In genomic region chr9:13035822-13036221, GRCh38 we compare ENCODE assay signal across 28 cellular contexts.
"Had no signal": no experiment of that assay in that cellular context is flagged by ENCODE, and none has a peak within 500 bp of the region (broad histone marks: within the 10 kb centered on the region; RNA-seq: fewer than 3 reads in every experiment).

No MANE protein-coding gene starts in this region.

- H3K36me3 ChIP-seq: brain microvascular endothelial cell, Peyer's patch, WERI-Rb-1 had no signal

- H3K4me3 ChIP-seq: Peyer's patch had no signal

- H3K4me1 ChIP-seq: Peyer's patch had no signal

- DNase-seq: activated CD4-positive, alpha-beta memory T cell treated with anti-CD3 and anti-CD28 coated beads, Interleukin-2, amount 10 ng/mL, durations not matched to agents 7 days and 5 days; activated CD4-positive, alpha-beta T cell treated with anti-CD3 and anti-CD28 coated beads for 1 hour; activated CD4-positive, alpha-beta T cell treated with anti-CD3 and anti-CD28 coated beads for 48 hours; activated CD4-positive, CD25-positive, alpha-beta regulatory T cell; activated CD8-positive, alpha-beta memory T cell treated with anti-CD3 and anti-CD28 coated beads for 24 hours; activated CD8-positive, alpha-beta memory T cell treated with anti-CD3 and anti-CD28 coated beads, Interleukin-2, amount 10 ng/mL, durations not matched to agents 7 days and 5 days; activated CD8-positive, alpha-beta memory T cell treated with anti-CD3 and anti-CD28 coated beads, Interleukin-2, amount 50 U/mL, for 48 hours; activated effector memory CD4-positive, alpha-beta T cell treated with Interleukin-2 at 50 U/mL for 16 hours; activated naive CD4-positive, alpha-beta T cell treated with anti-CD3 and anti-CD28 coated beads, Interleukin-2, amount 10 ng/mL, durations not matched to agents 7 days and 5 days; activated naive CD8-positive, alpha-beta T cell treated with anti-CD3 and anti-CD28 coated beads, Interleukin-2, amount 50 U/mL, for 24 hours; activated T-cell treated with anti-CD3 and anti-CD28 coated beads, Interleukin-2, amount 50 U/mL, for 48 hours; anterior cingulate cortex; brain microvascular endothelial cell; central memory CD4-positive, alpha-beta T cell; Kasumi-1; KG1; NCI-H1092 treated with DMSO at 0.1 percent for 48 hours; NCI-H1417; NCI-H1930; NCI-H2081 treated with DMSO at 0.1 percent for 48 hours; NCI-H226; NCI-H446 treated with DMSO at 0.1 percent for 48 hours; NCI-H524; Peyer's patch; RPMI8226; SIG-M5; T1000; WERI-Rb-1 had no signal

- H3K27me3 ChIP-seq: brain microvascular endothelial cell, Peyer's patch had no signal

- ATAC-seq: activated CD8-positive, alpha-beta memory T cell treated with anti-CD3 and anti-CD28 coated beads, Interleukin-2, amount 10 ng/mL, durations not matched to agents 7 days and 5 days; activated naive CD8-positive, alpha-beta T cell treated with anti-CD3 and anti-CD28 coated beads, Interleukin-2, amount 50 U/mL, for 24 hours had no signal

- H3K9me3 ChIP-seq: Peyer's patch had no signal

- H3K27ac ChIP-seq: brain microvascular endothelial cell, Peyer's patch, WERI-Rb-1 had no signal
